1 cellular context compared by ENCODE assay signal in the genomic region with DNA sequence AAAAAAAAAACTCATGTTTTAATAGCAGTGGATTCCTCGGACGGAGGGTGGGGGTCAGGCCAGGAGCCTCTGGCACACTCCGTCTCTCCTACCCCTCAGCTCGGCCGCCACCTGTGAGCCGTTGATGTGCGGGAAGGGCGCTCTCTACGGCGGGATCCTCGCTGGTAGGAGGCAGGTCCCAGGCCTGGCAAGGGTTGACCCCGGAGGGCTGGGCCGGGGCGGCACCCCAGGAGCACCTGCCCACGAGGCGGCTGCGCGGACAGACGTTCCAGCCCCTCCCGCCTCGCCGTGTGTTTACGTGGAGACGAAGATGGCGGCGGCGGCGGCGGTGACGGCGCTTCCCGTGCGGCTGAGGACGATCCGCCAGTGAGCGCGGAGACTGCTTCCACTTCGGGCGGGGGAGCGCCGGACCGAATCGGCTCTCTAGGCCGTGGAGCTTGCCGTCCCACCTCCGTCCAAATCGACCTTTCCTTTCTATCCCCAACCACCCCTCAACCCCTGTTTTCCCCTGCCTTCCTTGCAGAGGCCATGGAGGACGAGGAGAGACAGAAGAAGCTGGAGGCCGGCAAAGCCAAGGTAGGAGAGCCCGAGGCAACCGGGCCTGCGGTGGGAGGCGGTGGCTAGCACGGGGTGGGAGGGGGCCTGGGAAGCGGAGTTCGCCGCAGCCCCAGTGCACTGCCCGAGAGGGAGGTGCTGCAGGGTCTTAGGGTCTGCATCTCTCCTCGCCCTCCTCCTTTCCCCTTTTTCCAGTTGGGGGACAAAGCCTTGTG.
TF ChIP-seq lines count a peak whose summit lies in the region.

A gene (plus strand): TSS at position 291 of the 770 bp plus-strand sequence. CDS start 238 bp downstream, at position 529.

TF ChIP-seq in HepG2, 621 proteins besides CTCF, POLR2A, EP300 and RAD21 (continued from another document and continues in another):
- TF ChIP-seq, protein P1, sequence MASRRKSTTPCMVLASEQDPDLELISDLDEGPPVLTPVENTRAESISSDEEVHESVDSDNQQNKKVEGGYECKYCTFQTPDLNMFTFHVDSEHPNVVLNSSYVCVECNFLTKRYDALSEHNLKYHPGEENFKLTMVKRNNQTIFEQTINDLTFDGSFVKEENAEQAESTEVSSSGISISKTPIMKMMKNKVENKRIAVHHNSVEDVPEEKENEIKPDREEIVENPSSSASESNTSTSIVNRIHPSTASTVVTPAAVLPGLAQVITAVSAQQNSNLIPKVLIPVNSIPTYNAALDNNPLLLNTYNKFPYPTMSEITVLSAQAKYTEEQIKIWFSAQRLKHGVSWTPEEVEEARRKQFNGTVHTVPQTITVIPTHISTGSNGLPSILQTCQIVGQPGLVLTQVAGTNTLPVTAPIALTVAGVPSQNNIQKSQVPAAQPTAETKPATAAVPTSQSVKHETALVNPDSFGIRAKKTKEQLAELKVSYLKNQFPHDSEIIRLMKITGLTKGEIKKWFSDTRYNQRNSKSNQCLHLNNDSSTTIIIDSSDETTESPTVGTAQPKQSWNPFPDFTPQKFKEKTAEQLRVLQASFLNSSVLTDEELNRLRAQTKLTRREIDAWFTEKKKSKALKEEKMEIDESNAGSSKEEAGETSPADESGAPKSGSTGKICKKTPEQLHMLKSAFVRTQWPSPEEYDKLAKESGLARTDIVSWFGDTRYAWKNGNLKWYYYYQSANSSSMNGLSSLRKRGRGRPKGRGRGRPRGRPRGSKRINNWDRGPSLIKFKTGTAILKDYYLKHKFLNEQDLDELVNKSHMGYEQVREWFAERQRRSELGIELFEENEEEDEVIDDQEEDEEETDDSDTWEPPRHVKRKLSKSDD (CRISPR knock-in tag; IDR thresholded peaks at IDR 0.05; ENCODE audit: low read depth), result peak; percentile 96
- TF ChIP-seq ZNF891 (CRISPR knock-in tag; IDR thresholded peaks at IDR 0.05) (no peak), ELF1 (CRISPR knock-in tag; IDR thresholded peaks at IDR 0.05) (peak; percentile 47), NFE2L1 (CRISPR knock-in tag; IDR thresholded peaks at IDR 0.05; ENCODE audit: borderline replicate concordance) (no peak), ATAD3A (CRISPR knock-in tag; IDR thresholded peaks at IDR 0.05) (no peak), ZNF780A (CRISPR knock-in tag; IDR thresholded peaks at IDR 0.05) (no peak), ASH2L (IDR thresholded peaks at IDR 0.05; ENCODE audit: insufficient read length, low read depth, low read length) (peak; percentile 86), ZNF782 (CRISPR knock-in tag; IDR thresholded peaks at IDR 0.05; ENCODE audit: borderline replicate concordance) (peak; percentile 77; the same call in 1 of the 2 replicates), HIVEP1 (CRISPR knock-in tag; IDR thresholded peaks at IDR 0.05) (peak; percentile 88), ZNF883 (CRISPR knock-in tag; IDR thresholded peaks at IDR 0.05; ENCODE audit: not compliant biosample characterization) (peak; percentile 85), SETDB1 (CRISPR knock-in tag; IDR thresholded peaks at IDR 0.05; ENCODE audit: borderline replicate concordance) (no peak), KLF15 (CRISPR knock-in tag; IDR thresholded peaks at IDR 0.05; ENCODE audit: borderline replicate concordance) (no peak), HOXD1 (CRISPR knock-in tag; IDR thresholded peaks at IDR 0.05) (0 out of 2 replicates have a peak, but pooled peaks have one; percentile 19), ZNF678 (CRISPR knock-in tag; IDR thresholded peaks at IDR 0.05) (no peak), ZNF263 (CRISPR knock-in tag; IDR thresholded peaks at IDR 0.05) (peak; percentile 43), ZNF720 (CRISPR knock-in tag; IDR thresholded peaks at IDR 0.05) (no peak), ZNF329 (CRISPR knock-in tag; IDR thresholded peaks at IDR 0.05; ENCODE audit: low read depth) (no peak), ZNF205 (CRISPR knock-in tag; IDR thresholded peaks at IDR 0.05) (no peak), NR2F2 (IDR thresholded peaks at IDR 0.05; ENCODE audit: borderline replicate concordance, low read depth) (no peak; the same call in 1 of the 2 replicates), GABPB1 (CRISPR knock-in tag; IDR thresholded peaks at IDR 0.05) (peak; percentile 90), CBX2 (IDR thresholded peaks at IDR 0.05; ENCODE audit: low read depth, low read length) (no peak), CBX2 (CRISPR knock-in tag; IDR thresholded peaks at IDR 0.05; ENCODE audit: low read depth) (no peak), ZNF17 (CRISPR knock-in tag; IDR thresholded peaks at IDR 0.05) (no peak), KLF9 (CRISPR knock-in tag; IDR thresholded peaks at IDR 0.05; ENCODE audit: low read depth) (no peak; the same call in 1 of the 2 replicates), SPEN (CRISPR knock-in tag; IDR thresholded peaks at IDR 0.05; ENCODE audit: low read depth) (peak; percentile 82), ZNF282 (IDR thresholded peaks at IDR 0.05; ENCODE audit: partially characterized antibody) (no peak), ZNF224 (CRISPR knock-in tag; IDR thresholded peaks at IDR 0.05) (no peak), ZC3H13 (CRISPR knock-in tag; IDR thresholded peaks at IDR 0.05) (no peak), ZNF737 (CRISPR knock-in tag; IDR thresholded peaks at IDR 0.05; ENCODE audit: borderline replicate concordance) (no peak), SMAD9 (CRISPR knock-in tag; IDR thresholded peaks at IDR 0.05) (no peak), NCOA1 (CRISPR knock-in tag; IDR thresholded peaks at IDR 0.05) (no peak), ZNF274 (CRISPR knock-in tag; IDR thresholded peaks at IDR 0.05) (0 out of 2 replicates have a peak, but pooled peaks have one; percentile 15), ZNF468 (CRISPR knock-in tag; IDR thresholded peaks at IDR 0.05) (no peak), POLR2G (IDR thresholded peaks at IDR 0.05; ENCODE audit: low read depth, low read length) (peak; percentile 87)
- TF ChIP-seq, protein P2, sequence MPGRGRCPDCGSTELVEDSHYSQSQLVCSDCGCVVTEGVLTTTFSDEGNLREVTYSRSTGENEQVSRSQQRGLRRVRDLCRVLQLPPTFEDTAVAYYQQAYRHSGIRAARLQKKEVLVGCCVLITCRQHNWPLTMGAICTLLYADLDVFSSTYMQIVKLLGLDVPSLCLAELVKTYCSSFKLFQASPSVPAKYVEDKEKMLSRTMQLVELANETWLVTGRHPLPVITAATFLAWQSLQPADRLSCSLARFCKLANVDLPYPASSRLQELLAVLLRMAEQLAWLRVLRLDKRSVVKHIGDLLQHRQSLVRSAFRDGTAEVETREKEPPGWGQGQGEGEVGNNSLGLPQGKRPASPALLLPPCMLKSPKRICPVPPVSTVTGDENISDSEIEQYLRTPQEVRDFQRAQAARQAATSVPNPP (CRISPR knock-in tag; IDR thresholded peaks at IDR 0.05), result no peak; the same call in 1 of the 2 replicates
- TF ChIP-seq, protein P3, sequence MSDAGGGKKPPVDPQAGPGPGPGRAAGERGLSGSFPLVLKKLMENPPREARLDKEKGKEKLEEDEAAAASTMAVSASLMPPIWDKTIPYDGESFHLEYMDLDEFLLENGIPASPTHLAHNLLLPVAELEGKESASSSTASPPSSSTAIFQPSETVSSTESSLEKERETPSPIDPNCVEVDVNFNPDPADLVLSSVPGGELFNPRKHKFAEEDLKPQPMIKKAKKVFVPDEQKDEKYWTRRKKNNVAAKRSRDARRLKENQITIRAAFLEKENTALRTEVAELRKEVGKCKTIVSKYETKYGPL (CRISPR knock-in tag; IDR thresholded peaks at IDR 0.05), result no peak
- TF ChIP-seq, protein P4, sequence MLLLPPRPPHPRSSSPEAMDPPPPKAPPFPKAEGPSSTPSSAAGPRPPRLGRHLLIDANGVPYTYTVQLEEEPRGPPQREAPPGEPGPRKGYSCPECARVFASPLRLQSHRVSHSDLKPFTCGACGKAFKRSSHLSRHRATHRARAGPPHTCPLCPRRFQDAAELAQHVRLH (CRISPR knock-in tag; IDR thresholded peaks at IDR 0.05; ENCODE audit: borderline replicate concordance, low read depth), result peak; percentile 58; the same call in 1 of the 2 replicates
- TF ChIP-seq, protein P5, sequence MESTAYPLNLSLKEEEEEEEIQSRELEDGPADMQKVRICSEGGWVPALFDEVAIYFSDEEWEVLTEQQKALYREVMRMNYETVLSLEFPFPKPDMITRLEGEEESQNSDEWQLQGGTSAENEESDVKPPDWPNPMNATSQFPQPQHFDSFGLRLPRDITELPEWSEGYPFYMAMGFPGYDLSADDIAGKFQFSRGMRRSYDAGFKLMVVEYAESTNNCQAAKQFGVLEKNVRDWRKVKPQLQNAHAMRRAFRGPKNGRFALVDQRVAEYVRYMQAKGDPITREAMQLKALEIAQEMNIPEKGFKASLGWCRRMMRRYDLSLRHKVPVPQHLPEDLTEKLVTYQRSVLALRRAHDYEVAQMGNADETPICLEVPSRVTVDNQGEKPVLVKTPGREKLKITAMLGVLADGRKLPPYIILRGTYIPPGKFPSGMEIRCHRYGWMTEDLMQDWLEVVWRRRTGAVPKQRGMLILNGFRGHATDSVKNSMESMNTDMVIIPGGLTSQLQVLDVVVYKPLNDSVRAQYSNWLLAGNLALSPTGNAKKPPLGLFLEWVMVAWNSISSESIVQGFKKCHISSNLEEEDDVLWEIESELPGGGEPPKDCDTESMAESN (CRISPR knock-in tag; conservative IDR thresholded peaks at IDR 0.05), result peak; percentile 92
- TF ChIP-seq, protein P6, sequence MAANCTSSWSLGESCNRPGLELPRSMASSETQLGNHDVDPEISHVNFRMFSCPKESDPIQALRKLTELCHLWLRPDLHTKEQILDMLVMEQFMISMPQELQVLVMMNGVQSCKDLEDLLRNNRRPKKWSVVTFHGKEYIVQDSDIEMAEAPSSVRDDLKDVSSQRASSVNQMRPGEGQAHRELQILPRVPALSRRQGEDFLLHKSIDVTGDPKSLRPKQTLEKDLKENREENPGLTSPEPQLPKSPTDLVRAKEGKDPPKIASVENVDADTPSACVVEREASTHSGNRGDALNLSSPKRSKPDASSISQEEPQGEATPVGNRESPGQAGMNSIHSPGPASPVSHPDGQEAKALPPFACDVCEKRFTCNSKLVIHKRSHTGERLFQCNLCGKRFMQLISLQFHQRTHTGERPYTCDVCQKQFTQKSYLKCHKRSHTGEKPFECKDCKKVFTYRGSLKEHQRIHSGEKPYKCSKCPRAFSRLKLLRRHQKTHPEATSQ (CRISPR knock-in tag; IDR thresholded peaks at IDR 0.05; ENCODE audit: borderline replicate concordance), result no peak
- TF ChIP-seq, protein P7, sequence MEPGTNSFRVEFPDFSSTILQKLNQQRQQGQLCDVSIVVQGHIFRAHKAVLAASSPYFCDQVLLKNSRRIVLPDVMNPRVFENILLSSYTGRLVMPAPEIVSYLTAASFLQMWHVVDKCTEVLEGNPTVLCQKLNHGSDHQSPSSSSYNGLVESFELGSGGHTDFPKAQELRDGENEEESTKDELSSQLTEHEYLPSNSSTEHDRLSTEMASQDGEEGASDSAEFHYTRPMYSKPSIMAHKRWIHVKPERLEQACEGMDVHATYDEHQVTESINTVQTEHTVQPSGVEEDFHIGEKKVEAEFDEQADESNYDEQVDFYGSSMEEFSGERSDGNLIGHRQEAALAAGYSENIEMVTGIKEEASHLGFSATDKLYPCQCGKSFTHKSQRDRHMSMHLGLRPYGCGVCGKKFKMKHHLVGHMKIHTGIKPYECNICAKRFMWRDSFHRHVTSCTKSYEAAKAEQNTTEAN (CRISPR knock-in tag; conservative IDR thresholded peaks at IDR 0.05), result 0 out of 2 replicates have a peak, but pooled peaks have one; percentile 17
- TF ChIP-seq, protein P8, sequence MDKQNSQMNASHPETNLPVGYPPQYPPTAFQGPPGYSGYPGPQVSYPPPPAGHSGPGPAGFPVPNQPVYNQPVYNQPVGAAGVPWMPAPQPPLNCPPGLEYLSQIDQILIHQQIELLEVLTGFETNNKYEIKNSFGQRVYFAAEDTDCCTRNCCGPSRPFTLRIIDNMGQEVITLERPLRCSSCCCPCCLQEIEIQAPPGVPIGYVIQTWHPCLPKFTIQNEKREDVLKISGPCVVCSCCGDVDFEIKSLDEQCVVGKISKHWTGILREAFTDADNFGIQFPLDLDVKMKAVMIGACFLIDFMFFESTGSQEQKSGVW (CRISPR knock-in tag; IDR thresholded peaks at IDR 0.05; ENCODE audit: borderline replicate concordance), result no peak
- TF ChIP-seq, protein P9, sequence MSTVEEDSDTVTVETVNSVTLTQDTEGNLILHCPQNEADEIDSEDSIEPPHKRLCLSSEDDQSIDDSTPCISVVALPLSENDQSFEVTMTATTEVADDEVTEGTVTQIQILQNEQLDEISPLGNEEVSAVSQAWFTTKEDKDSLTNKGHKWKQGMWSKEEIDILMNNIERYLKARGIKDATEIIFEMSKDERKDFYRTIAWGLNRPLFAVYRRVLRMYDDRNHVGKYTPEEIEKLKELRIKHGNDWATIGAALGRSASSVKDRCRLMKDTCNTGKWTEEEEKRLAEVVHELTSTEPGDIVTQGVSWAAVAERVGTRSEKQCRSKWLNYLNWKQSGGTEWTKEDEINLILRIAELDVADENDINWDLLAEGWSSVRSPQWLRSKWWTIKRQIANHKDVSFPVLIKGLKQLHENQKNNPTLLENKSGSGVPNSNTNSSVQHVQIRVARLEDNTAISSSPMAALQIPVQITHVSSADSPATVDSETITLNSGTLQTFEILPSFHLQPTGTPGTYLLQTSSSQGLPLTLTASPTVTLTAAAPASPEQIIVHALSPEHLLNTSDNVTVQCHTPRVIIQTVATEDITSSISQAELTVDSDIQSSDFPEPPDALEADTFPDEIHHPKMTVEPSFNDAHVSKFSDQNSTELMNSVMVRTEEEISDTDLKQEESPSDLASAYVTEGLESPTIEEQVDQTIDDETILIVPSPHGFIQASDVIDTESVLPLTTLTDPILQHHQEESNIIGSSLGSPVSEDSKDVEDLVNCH (CRISPR knock-in tag; IDR thresholded peaks at IDR 0.05), result no peak
